17 cellular contexts compared by ENCODE assay signal in the genomic region with DNA sequence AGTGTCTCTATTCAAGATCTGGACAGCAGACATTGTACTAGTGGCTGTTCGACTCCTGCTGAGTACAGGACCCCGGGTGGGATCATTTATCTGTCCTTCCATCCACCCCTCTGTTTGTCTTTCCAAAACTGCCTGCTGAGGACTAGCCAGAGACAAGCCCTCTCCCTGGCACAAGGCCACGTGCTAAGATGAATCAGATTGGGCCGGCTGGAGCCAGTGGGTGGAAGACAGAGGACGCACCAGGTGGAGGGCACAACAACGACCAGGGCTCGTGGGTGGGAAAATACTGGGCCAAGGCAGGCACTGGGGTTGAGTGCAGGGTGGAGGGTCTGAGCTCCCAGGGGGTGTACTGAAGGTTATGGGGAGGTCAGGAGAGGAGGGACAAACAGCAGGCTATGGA. TPM values are rescaled to one million over a fixed set of nuclear protein-coding genes. Genes with fewer than 3 reads are reported as not detected.
DNase-seq lines count a peak whose midpoint lies in the region; TF ChIP-seq lines count a peak whose summit lies in the region.
"Had no signal": no experiment of that assay in that cellular context is flagged by ENCODE, and none has a peak within 500 bp of the region (broad histone marks: within the 10 kb centered on the region; RNA-seq: fewer than 3 reads in every experiment).

No MANE protein-coding gene starts in this region.

- no peaks in the 10 kb centered on the region for H3K36me3 ChIP-seq in WERI-Rb-1
- H3K36me3 ChIP-seq: heart right ventricle, prostate gland had no signal

- in situ Hi-C loops in astrocyte of the spinal cord (cut with HindIII; ENCODE audit: low sequenced_read_pairs), result no loop called here

- H3K4me1 Mint-ChIP-seq in neural crest cell, result no peaks in the 10 kb centered on the region

- DNase-seq in Daoy (ENCODE audit: low read depth) (peak; percentile 23), HEK293T (ENCODE audit: extremely low spot score) (peak; percentile 9), astrocyte of the spinal cord (ENCODE audit: low read depth, low spot score) (peak; percentile 16), neural crest cell (ENCODE audit: low read depth, low spot score) (no peak), coronary artery (ENCODE audit: low spot score) (no peak), kidney glomerular epithelial cell (lab: John Stamatoyannopoulos, UW) (no peak), WERI-Rb-1 (no peak)
- DNase-seq: activated naive CD4-positive, alpha-beta T cell; heart right ventricle; Kasumi-1; RPMI8226; T-helper 1 cell had no signal

- POLR2A ChIA-PET in HEK293T (lab: Yijun Ruan, JAX), result interaction anchor here (2.2 kb wide), 1 partner anchor 12 kb away, joined by 10 read pairs; a partner anchor contains a TSS

- H3K27ac ChIP-seq in coronary artery (no peak overlapping the region), WERI-Rb-1 (no peak overlapping the region)
- H3K27ac ChIP-seq: heart right ventricle, prostate gland had no signal

- H3K36me3 Mint-ChIP-seq in neural crest cell (ENCODE audit: low read depth), result no peaks in the 10 kb centered on the region
- H3K36me3 Mint-ChIP-seq: WTC11 had no signal

- H3K4me3 ChIP-seq in astrocyte of the spinal cord (ENCODE audit: low read depth, low read length), result no peak overlapping the region
- H3K4me3 ChIP-seq in coronary artery, result no peak overlapping the region
- H3K4me3 ChIP-seq in WERI-Rb-1 (ENCODE audit: low read depth, low read length), result no peak overlapping the region
- H3K4me3 ChIP-seq: heart right ventricle, prostate gland had no signal

- H3K27me3 ChIP-seq in WERI-Rb-1 (ENCODE audit: insufficient read depth, low read depth, severe bottlenecking), result peaks cover 18% of the 10 kb centered on the region

- H3K27ac Mint-ChIP-seq in neural crest cell (ENCODE audit: unreplicated experiment), result no peak overlapping the region
- H3K27ac Mint-ChIP-seq: WTC11 had no signal

- TF ChIP-seq CTCF in astrocyte of the spinal cord (IDR thresholded peaks at IDR 0.05; ENCODE audit: low read depth, low read length), result no peak
- no peak for TF ChIP-seq CTCF in neural crest cell (conservative IDR thresholded peaks at IDR 0.05)
- no peak for TF ChIP-seq CTCF in coronary artery (IDR thresholded peaks at IDR 0.05)
- no peak for TF ChIP-seq CTCF in WERI-Rb-1 (IDR thresholded peaks at IDR 0.05; ENCODE audit: low read depth, low read length)

- peaks cover 93% of the 10 kb centered on the region for H3K27me3 Mint-ChIP-seq in neural crest cell (ENCODE audit: low read depth)

- CTCF ChIA-PET in HEK293T (lab: Yijun Ruan, JAX), result interaction anchor here (2.2 kb wide), 1 partner anchor 12 kb away, joined by 13 read pairs; a partner anchor contains a TSS

- H3K9me3 Mint-ChIP-seq in neural crest cell, result peaks cover 5% of the 10 kb centered on the region
- H3K9me3 Mint-ChIP-seq: WTC11 had no signal

- H3K4me3 Mint-ChIP-seq in neural crest cell, result peak overlapping the region; percentile 3

- no peaks in the 10 kb centered on the region for H3K9me3 ChIP-seq in WERI-Rb-1 (ENCODE audit: severe bottlenecking)
- H3K9me3 ChIP-seq: prostate gland had no signal

TF ChIP-seq in HEK293T, 16 proteins besides CTCF, POLR2A, EP300 and RAD21:
- TF ChIP-seq SUZ12 (IDR thresholded peaks at IDR 0.05), result no peak
- no peak for TF ChIP-seq NFRKB (IDR thresholded peaks at IDR 0.05)
- no peak for TF ChIP-seq FOXM1 (IDR thresholded peaks at IDR 0.05; ENCODE audit: borderline replicate concordance)
- no peak for TF ChIP-seq ARNT (IDR thresholded peaks at IDR 0.05)
- no peak for TF ChIP-seq LEF1 (IDR thresholded peaks at IDR 0.05; ENCODE audit: borderline replicate concordance)
- no peak for TF ChIP-seq HDGF (IDR thresholded peaks at IDR 0.05; ENCODE audit: borderline replicate concordance)
- no peak for TF ChIP-seq TARDBP (IDR thresholded peaks at IDR 0.05)
- no peak; the same call in 1 of the 2 replicates for TF ChIP-seq L3MBTL2 (conservative IDR thresholded peaks at IDR 0.05)
- no peak for TF ChIP-seq CTBP1 (IDR thresholded peaks at IDR 0.05; ENCODE audit: borderline replicate concordance)
- TF ChIP-seq FOXK2 (IDR thresholded peaks at IDR 0.05), result no peak

RNA-seq across cellular contexts. Expression of a gene that starts 1.4 kb away (rescaled TPM):
- total RNA-seq in Daoy (2014; rRNA removed; shearing (Covaris generic)), result not detected in 2 replicates
- not detected in 2 replicates for total RNA-seq in neural crest cell
- total RNA-seq: activated CD8-positive, alpha-beta memory T cell treated with anti-CD3 and anti-CD28 coated beads for 36 hours; heart right ventricle; kidney epithelial cell; mononuclear cell had no signal

RNA-seq across cellular contexts. Expression of a gene that starts 12.0 kb away (rescaled TPM):
- total RNA-seq in Daoy (2014; rRNA removed; shearing (Covaris generic)), result 138 and 148 TPM in 2 replicates
- 156 TPM in 2 replicates for total RNA-seq in neural crest cell

RNA-seq across cellular contexts. Expression of a gene that starts 37.5 kb away (rescaled TPM):
- total RNA-seq in Daoy (2014; rRNA removed; shearing (Covaris generic)), result 2.7 and 5.7 TPM in 2 replicates
- total RNA-seq in neural crest cell, result 18.0 and 22.7 TPM in 2 replicates

RNA-seq across cellular contexts. Expression of a gene that starts 41.4 kb away (rescaled TPM):
- total RNA-seq in Daoy (2014; rRNA removed; shearing (Covaris generic)), result 0.46 TPM in 1 of 2 replicates, not detected in the other
- 0.25 and 0.26 TPM in 2 replicates for total RNA-seq in neural crest cell
- total RNA-seq: kidney epithelial cell, WTC11 had no signal

Comparison
In these comparisons a context has a peak if more than half of its experiments do, and no peak if none do; other contexts are left out.
1. DNase-seq: peak in Daoy (single experiment), HEK293T (single experiment) and astrocyte of the spinal cord (single experiment); none in neural crest cell (single experiment), coronary artery (single experiment), kidney glomerular epithelial cell (single experiment) and WERI-Rb-1 (single experiment).